Comparison of ENCODE assay signal across 8 cellular contexts in genomic region chr6:116616757-116617093, GRCh38. TPM values are rescaled to one million over a fixed set of nuclear protein-coding genes. Genes with fewer than 3 reads are reported as not detected.
A peak's percentile ranks its signal among the peaks of the same experiment; 100 is the strongest.
DNase-seq lines count a peak whose midpoint lies in the region; ATAC-seq and TF ChIP-seq lines count a peak whose summit lies in the region.

No MANE protein-coding gene starts in this region.

- peak overlapping the region; percentile 92 for H2AFZ ChIP-seq in IMR-90 (replicated peaks; ENCODE audit: low read length, poor library complexity)

- no peak overlapping the region for H2BK20ac ChIP-seq in IMR-90 (ENCODE audit: low read depth, low read length)

- ATAC-seq in GM19035 (IDR thresholded peaks at IDR 0.05; ENCODE audit: unreplicated experiment) (peak; percentile 38), IMR-90 (ENCODE audit: low read depth) (peak; percentile 25), right cardiac atrium (peak in 1 of 2 donors; percentile 46), sciatic nerve (peak; percentile 28)

- intact Hi-C loops in A673 (cut with micrococcal nuclease; ENCODE audit: unreplicated experiment) (loop anchor here (10.0 kb wide), 1 partner anchor 228 kb away; no protein-coding TSS in a partner anchor), IMR-90 (cut with micrococcal nuclease) (no loop called here), right cardiac atrium (cut with DNase I) (no loop called here), sciatic nerve (cut with DNase I) (no loop called here)

- no peak overlapping the region for H2BK120ac ChIP-seq in IMR-90 (ENCODE audit: low read depth, low read length)

- H4K20me1 ChIP-seq in IMR-90 (ENCODE audit: insufficient read depth, low read length), result no peaks in the 10 kb centered on the region

- H2BK15ac ChIP-seq in IMR-90 (ENCODE audit: low read depth, low read length), result no peak overlapping the region

- no peaks in the 10 kb centered on the region for H3K9me1 ChIP-seq in IMR-90 (ENCODE audit: insufficient read depth, low read length)

- dilution Hi-C loops in IMR-90 (cut with HindIII; ENCODE audit: low sequenced_read_pairs, unreplicated experiment), result no loop called here

- peak; percentile 5 for DNase-seq in A673 (ENCODE audit: low spot score)
- DNase-seq in IMR-90, result no peak
- peak; percentile 2 for DNase-seq in activated T-helper 9 cell treated with anti-CD3 and anti-CD28 coated beads, Interleukin-2, amount 50 U/mL, for 16 hours (ENCODE audit: low read depth)
- peak; percentile 21 to 63 (median 54) for DNase-seq in right cardiac atrium
- DNase-seq in sciatic nerve (ENCODE audit: low spot score), result no peak
- no peak for DNase-seq in stimulated activated CD4-positive, alpha-beta T cell treated with anti-CD3 and anti-CD28 coated beads, Interleukin-4, amount 100 ng/mL, for 1 hour
- no peak for DNase-seq in HuH-7.5 (ENCODE audit: low spot score)

- WGBS in IMR-90 (ENCODE audit: extremely low coverage in 2 of 2, insufficient read length in 1 of 2), 2 experiments, result 4% methylated on average over 11 of the region's 15 CpGs; no CpG with 5 or more reads in 1 of the 2 experiments
- 2% methylated on average over 15 of the region's 15 CpGs for WGBS in right cardiac atrium

- H3K4ac ChIP-seq in IMR-90 (ENCODE audit: low read depth, low read length), result no peak overlapping the region

- H4K8ac ChIP-seq in IMR-90 (ENCODE audit: low read depth in 2 of 2, low read length in 2 of 2), result no peak overlapping the region

- H3K27ac ChIP-seq in A673 (ENCODE audit: low read depth, low read length, poor library complexity, severe bottlenecking) (no peak overlapping the region), IMR-90 (ENCODE audit: insufficient read depth, low read length) (no peak overlapping the region), right cardiac atrium (ENCODE audit: low read length) (no peak overlapping the region)

- H3K56ac ChIP-seq in IMR-90 (ENCODE audit: extremely low read depth, insufficient read depth, low read length), result no peak overlapping the region

- 0 out of 2 replicates have a peak overlapping the region, but pooled peaks have one; percentile 8 for H3K23ac ChIP-seq in IMR-90 (ENCODE audit: low read depth, low read length)

- no peak overlapping the region for H4K91ac ChIP-seq in IMR-90 (ENCODE audit: insufficient read depth, low read depth, low read length)

- H3K4me2 ChIP-seq in IMR-90 (ENCODE audit: low read depth, low read length), result peak overlapping the region; percentile 75

- TF ChIP-seq POLR2A in IMR-90 (IDR thresholded peaks at IDR 0.05; ENCODE audit: low read depth, low read length), result no peak

- H3K14ac ChIP-seq in IMR-90 (replicated peaks; ENCODE audit: low read depth, low read length), result no peak overlapping the region

- POLR2A ChIA-PET in A673 (lab: Charles Lee; ENCODE audit: low non-redundant PET) (no interaction called here), IMR-90 (lab: Charles Lee; ENCODE audit: unreplicated experiment) (no interaction called here)

- peaks cover 9% of the 10 kb centered on the region for H3K27me3 ChIP-seq in A673 (replicated peaks; ENCODE audit: insufficient read depth, low read depth, low read length, poor library complexity)
- no peaks in the 10 kb centered on the region; the same call in 1 of the 2 replicates for H3K27me3 ChIP-seq in IMR-90 (ENCODE audit: control insufficient read depth, insufficient read depth, low read length)
- no peaks in the 10 kb centered on the region for H3K27me3 ChIP-seq in right cardiac atrium (ENCODE audit: control insufficient read depth, insufficient read depth)

- H3K4me1 ChIP-seq in A673 (ENCODE audit: insufficient read depth, low read length, poor library complexity, severe bottlenecking), result no peaks in the 10 kb centered on the region
- H3K4me1 ChIP-seq in IMR-90 (ENCODE audit: control insufficient read depth, insufficient read depth, low read length), result no peaks in the 10 kb centered on the region
- no peaks in the 10 kb centered on the region for H3K4me1 ChIP-seq in right cardiac atrium (ENCODE audit: control insufficient read depth, insufficient read depth, low read length)

- TF ChIP-seq RAD21 in IMR-90 (IDR thresholded peaks at IDR 0.05; ENCODE audit: low read length), result no peak

- H2AK5ac ChIP-seq in IMR-90 (ENCODE audit: low read depth, low read length), result no peak overlapping the region

- H3K18ac ChIP-seq in IMR-90 (ENCODE audit: low read depth, low read length), result no peak overlapping the region

- CTCF ChIA-PET in A673 (lab: Charles Lee), result no interaction called here
- CTCF ChIA-PET in IMR-90 (lab: Yijun Ruan, JAX), result interaction anchor here (0.7 to 1.0 kb wide), 4 partner anchors 19 to 348 kb away, joined by 3 read pairs; no protein-coding TSS in a partner anchor

- no peak overlapping the region for H2BK5ac ChIP-seq in IMR-90 (ENCODE audit: low read depth, low read length, poor library complexity, severe bottlenecking)

- H3K36me3 ChIP-seq in A673 (ENCODE audit: insufficient read depth, low read length, poor library complexity, severe bottlenecking) (no peaks in the 10 kb centered on the region), IMR-90 (ENCODE audit: control insufficient read depth, insufficient read depth, low read length) (no peaks in the 10 kb centered on the region)

- H3K79me1 ChIP-seq in IMR-90 (ENCODE audit: low read depth in 1 of 2, low read length in 2 of 2), result no peaks in the 10 kb centered on the region

- no peak overlapping the region for H2AK9ac ChIP-seq in IMR-90 (replicated peaks; ENCODE audit: low read depth, low read length, poor library complexity)

- no peak for TF ChIP-seq CTCF in A673 (conservative IDR thresholded peaks at IDR 0.05; ENCODE audit: low read depth, low read length)
- TF ChIP-seq CTCF in IMR-90 (conservative IDR thresholded peaks at IDR 0.05; ENCODE audit: low read depth, low read length), result no peak

- in situ Hi-C loops in IMR-90 (cut with MboI; ENCODE audit: low sequenced_read_pairs), result no loop called here

- H3K4me3 ChIP-seq in A673 (ENCODE audit: low read depth, low read length, poor library complexity, severe bottlenecking), result peak overlapping the region; percentile 52
- peak overlapping the region; percentile 42 for H3K4me3 ChIP-seq in IMR-90 (ENCODE audit: insufficient read depth, low read depth, low read length)
- peak overlapping the region; percentile 58 for H3K4me3 ChIP-seq in right cardiac atrium (ENCODE audit: low read length)

- no peak overlapping the region for H4K5ac ChIP-seq in IMR-90 (ENCODE audit: low read depth, low read length)

- BruUV-seq in A673 (replicated peaks; lab: Mats Ljungman, UMichigan) (no TSS peak), IMR-90 (replicated peaks; lab: Mats Ljungman, UMichigan) (no TSS peak)

- H3K9me3 ChIP-seq in A673 (ENCODE audit: low read depth, low read length, poor library complexity, severe bottlenecking), result no peaks in the 10 kb centered on the region
- H3K9me3 ChIP-seq in IMR-90 (ENCODE audit: control insufficient read depth, insufficient read depth, low read length), result no peaks in the 10 kb centered on the region
- H3K9me3 ChIP-seq in right cardiac atrium (ENCODE audit: control insufficient read depth, low read length), result no peaks in the 10 kb centered on the region

- no peak overlapping the region for H3K9ac ChIP-seq in IMR-90 (ENCODE audit: low read depth, low read length)

TF ChIP-seq in IMR-90, 13 proteins besides CTCF, POLR2A, EP300 and RAD21:
- no peak for TF ChIP-seq MAFK (IDR thresholded peaks at IDR 0.05; ENCODE audit: low read depth, low read length)
- TF ChIP-seq CEBPB (IDR thresholded peaks at IDR 0.05; ENCODE audit: low read depth, low read length), result no peak
- TF ChIP-seq NFE2L2 (IDR thresholded peaks at IDR 0.05; ENCODE audit: low read depth, low read length), result no peak
- TF ChIP-seq FOS (IDR thresholded peaks at IDR 0.05; ENCODE audit: low read depth, low read length), result no peak
- TF ChIP-seq RFX5 (IDR thresholded peaks at IDR 0.05; ENCODE audit: low read depth, low read length), result no peak
- TF ChIP-seq ELK1 (IDR thresholded peaks at IDR 0.05; ENCODE audit: borderline replicate concordance, low read depth, low read length), result no peak
- no peak for TF ChIP-seq CHD1 (IDR thresholded peaks at IDR 0.05; ENCODE audit: low read depth, low read length)
- no peak for TF ChIP-seq MXI1 (IDR thresholded peaks at IDR 0.05; ENCODE audit: borderline replicate concordance, low read depth, low read length)
- no peak for TF ChIP-seq MAZ (IDR thresholded peaks at IDR 0.05; ENCODE audit: borderline replicate concordance, low read depth, low read length)

RNA-seq across cellular contexts. Expression of gene RSPH4A, which starts 0.4 kb away (rescaled TPM):
- total RNA-seq in A673 (2021) (0.24 and 0.26 TPM in 2 replicates), IMR-90 (2012; rRNA removed) (under 0.01 and 0.28 TPM in 2 replicates), right cardiac atrium (under 1 TPM; 0.15 to 0.72 (median 0.20) TPM), sciatic nerve (0.18 TPM)
- polyA plus RNA-seq in IMR-90 (2012; rRNA removed) (0.10 and 0.19 TPM in 2 replicates), right cardiac atrium (0.20 TPM)
- polyA plus RNA-seq in IMR-90 (2012; cell fraction: cytosol; rRNA removed), result 0.01 and 0.09 TPM in 2 replicates
- 0.33 and 1.2 TPM in 2 replicates for polyA plus RNA-seq in IMR-90 (2012; cell fraction: nucleus; rRNA removed; ENCODE audit: low replicate concordance)

RNA-seq across cellular contexts. Expression of gene RWDD1, which starts 45.4 kb away (rescaled TPM):
- total RNA-seq in A673 (2021) (47.2 and 52.3 TPM in 2 replicates), IMR-90 (2012; rRNA removed) (35.8 and 92.8 TPM in 2 replicates), right cardiac atrium (10 to 100 TPM; 57.2 to 68.6 (median 63.2) TPM), sciatic nerve (39.6 TPM)
- polyA plus RNA-seq in IMR-90 (2012; rRNA removed) (22.8 and 23.6 TPM in 2 replicates), right cardiac atrium (90.8 TPM)
- 12.9 and 19.1 TPM in 2 replicates for polyA plus RNA-seq in IMR-90 (2012; cell fraction: cytosol; rRNA removed)
- polyA plus RNA-seq in IMR-90 (2012; cell fraction: nucleus; rRNA removed; ENCODE audit: low replicate concordance), result 4.5 and 6.9 TPM in 2 replicates

RNA-seq across cellular contexts. Expression of gene ZUP1, which starts 51.8 kb away (rescaled TPM):
- total RNA-seq in A673 (2021) (18.2 and 19.0 TPM in 2 replicates), IMR-90 (2012; rRNA removed) (13.4 and 16.4 TPM in 2 replicates), right cardiac atrium (1 to 10 TPM; 4.2 to 6.6 (median 4.5) TPM), sciatic nerve (14.7 TPM)
- polyA plus RNA-seq in IMR-90 (2012; rRNA removed) (5.5 and 7.3 TPM in 2 replicates), right cardiac atrium (3.5 TPM)
- polyA plus RNA-seq in IMR-90 (2012; cell fraction: cytosol; rRNA removed), result 0.92 and 1.1 TPM in 2 replicates
- polyA plus RNA-seq in IMR-90 (2012; cell fraction: nucleus; rRNA removed; ENCODE audit: low replicate concordance), result 3.2 and 16.5 TPM in 2 replicates

Comparison
In these comparisons a context has a peak if more than half of its experiments do, and no peak if none do; other contexts are left out.
1. DNase-seq: peak in A673 (single experiment), activated T-helper 9 cell treated with anti-CD3 and anti-CD28 coated beads, Interleukin-2, amount 50 U/mL, for 16 hours (single experiment) and right cardiac atrium (3 of 3); none in IMR-90 (single experiment), sciatic nerve (single experiment), stimulated activated CD4-positive, alpha-beta T cell treated with anti-CD3 and anti-CD28 coated beads, Interleukin-4, amount 100 ng/mL, for 1 hour (single experiment) and HuH-7.5 (single experiment).
2. Peak in every context shown above with its lines, with median percentiles within 50 percentile points of each other: H3K4me3 ChIP-seq.